ENCODE assay signal across 10 cellular contexts in genomic region chr13:99231726-99232125, GRCh38. TPM values are rescaled to one million over a fixed set of nuclear protein-coding genes. Genes with fewer than 3 reads are reported as not detected.
A peak's percentile ranks its signal among the peaks of the same experiment; 100 is the strongest.
DNase-seq lines count a peak whose midpoint lies in the region; ATAC-seq and TF ChIP-seq lines count a peak whose summit lies in the region.
"Had no signal": no experiment of that assay in that cellular context is flagged by ENCODE, and none has a peak within 500 bp of the region (broad histone marks: within the 10 kb centered on the region; RNA-seq: fewer than 3 reads in every experiment).

No MANE protein-coding gene starts in this region.

- DNase-seq in Right ventricle myocardium superior = no peak
- no peak for DNase-seq in cardiac septum (ENCODE audit: low spot score)
- DNase-seq in Kasumi-1 (lab: John Stamatoyannopoulos, UW) = peak; percentile 62 to 71
- DNase-seq in activated naive CD8-positive, alpha-beta T cell treated with anti-CD3 and anti-CD28 coated beads for 36 hours = no peak
- no peak for DNase-seq in upper lobe of right lung
- DNase-seq in NK-92 (lab: John Stamatoyannopoulos, UW; ENCODE audit: unreplicated experiment) = no peak
- no peak for DNase-seq in caudate nucleus (lab: John Stamatoyannopoulos, UW)
- no peak for DNase-seq in NCI-H1417 (lab: John Stamatoyannopoulos, UW)
- DNase-seq: T-helper 9 cell had no signal

- H3K36me3 ChIP-seq in upper lobe of right lung = no peaks in the 10 kb centered on the region

- H3K27me3 Mint-ChIP-seq in activated naive CD8-positive, alpha-beta T cell treated with anti-CD3 and anti-CD28 coated beads for 36 hours = no peaks in the 10 kb centered on the region

- peaks cover 44% of the 10 kb centered on the region for H3K36me3 Mint-ChIP-seq in activated naive CD8-positive, alpha-beta T cell treated with anti-CD3 and anti-CD28 coated beads for 36 hours

- H3K27ac ChIP-seq in upper lobe of right lung (no peak overlapping the region), caudate nucleus (ENCODE audit: low read depth, low read length) (no peak overlapping the region)
- H3K27ac ChIP-seq: parathyroid adenoma had no signal

- peaks cover 75% of the 10 kb centered on the region for H3K4me1 Mint-ChIP-seq in activated naive CD8-positive, alpha-beta T cell treated with anti-CD3 and anti-CD28 coated beads for 36 hours

- intact Hi-C loops in Right ventricle myocardium superior (cut with DNase I) (no loop called here), cardiac septum (cut with DNase I) (no loop called here), upper lobe of right lung (cut with DNase I) (no loop called here)

- peak overlapping the region; percentile 56 for H3K27ac Mint-ChIP-seq in activated naive CD8-positive, alpha-beta T cell treated with anti-CD3 and anti-CD28 coated beads for 36 hours

- no peak overlapping the region for H3K4me3 ChIP-seq in upper lobe of right lung

- TF ChIP-seq CTCF in upper lobe of right lung (IDR thresholded peaks at IDR 0.05) = no peak

- no peaks in the 10 kb centered on the region for H3K27me3 ChIP-seq in upper lobe of right lung

- peaks cover 11% of the 10 kb centered on the region for H3K4me1 ChIP-seq in upper lobe of right lung

- no peaks in the 10 kb centered on the region for H3K9me3 ChIP-seq in upper lobe of right lung

- no peaks in the 10 kb centered on the region for H3K9me3 Mint-ChIP-seq in activated naive CD8-positive, alpha-beta T cell treated with anti-CD3 and anti-CD28 coated beads for 36 hours

- no peak overlapping the region for H3K4me3 Mint-ChIP-seq in activated naive CD8-positive, alpha-beta T cell treated with anti-CD3 and anti-CD28 coated beads for 36 hours

- ATAC-seq in Right ventricle myocardium superior (ENCODE audit: poor library complexity) = peak; percentile 13
- peak; percentile 69 for ATAC-seq in upper lobe of right lung

RNA-seq across cellular contexts. Expression of gene GPR18, which starts 26.5 kb away (rescaled TPM):
- total RNA-seq in Right ventricle myocardium superior = not detected
- total RNA-seq in cardiac septum = not detected
- total RNA-seq in activated naive CD8-positive, alpha-beta T cell treated with anti-CD3 and anti-CD28 coated beads for 36 hours = 10 to 100 TPM; 16.9 to 17.6 TPM
- 0.58 TPM for total RNA-seq in upper lobe of right lung

RNA-seq across cellular contexts. Expression of gene UBAC2, which starts 31.1 kb away (rescaled TPM):
- 35.4 TPM for total RNA-seq in Right ventricle myocardium superior
- 61.2 TPM for total RNA-seq in cardiac septum
- 10 to 100 TPM; 56.0 to 59.0 TPM for total RNA-seq in activated naive CD8-positive, alpha-beta T cell treated with anti-CD3 and anti-CD28 coated beads for 36 hours
- 50.2 TPM for total RNA-seq in upper lobe of right lung

Comparison
In these comparisons a context has a peak if more than half of its experiments do, and no peak if none do; other contexts are left out.
1. DNase-seq: peak in Kasumi-1 (2 of 2); none in Right ventricle myocardium superior (single experiment), cardiac septum (single experiment), activated naive CD8-positive, alpha-beta T cell treated with anti-CD3 and anti-CD28 coated beads for 36 hours (single experiment), upper lobe of right lung (single experiment), NK-92 (single experiment), caudate nucleus (0 of 61) and NCI-H1417 (0 of 3).
2. RNA of gene GPR18, which starts 26.5 kb away (total RNA-seq): 16.9 to 17.6 TPM in activated naive CD8-positive, alpha-beta T cell treated with anti-CD3 and anti-CD28 coated beads for 36 hours; 0.58 TPM in upper lobe of right lung (single experiment), not detected in Right ventricle myocardium superior (single experiment) and not detected in cardiac septum (single experiment); every median in the first group is over 10 times any median in the second.